In genomic region chr2:119429225-119430000, GRCh38 we compare ENCODE assay signal across 15 cellular contexts. TPM values are rescaled to one million over a fixed set of nuclear protein-coding genes. Genes with fewer than 3 reads are reported as not detected.
DNase-seq lines count a peak whose midpoint lies in the region; ATAC-seq and TF ChIP-seq lines count a peak whose summit lies in the region.
"Had no signal": no experiment of that assay in that cellular context is flagged by ENCODE, and none has a peak within 500 bp of the region (broad histone marks: within the 10 kb centered on the region; RNA-seq: fewer than 3 reads in every experiment).

No MANE protein-coding gene starts in this region.

- no peak for TF ChIP-seq EP300 in upper lobe of left lung (IDR thresholded peaks at IDR 0.05)

- WGBS in right cardiac atrium = 74% methylated on average over 10 of the region's 10 CpGs
- WGBS in right lobe of liver (ENCODE audit: insufficient coverage, low coverage, low lambda C conversion rate, missing lambda C conversion rate) = 53% methylated on average over 8 of the region's 10 CpGs
- 73 to 74% methylated on average over 10 of the region's 10 CpGs for WGBS in upper lobe of left lung, 2 donors

- no peaks in the 10 kb centered on the region for H3K27me3 ChIP-seq in right cardiac atrium (ENCODE audit: control insufficient read depth, insufficient read depth)
- no peaks in the 10 kb centered on the region for H3K27me3 ChIP-seq in colonic mucosa
- H3K27me3 ChIP-seq in right lobe of liver = no peaks in the 10 kb centered on the region
- H3K27me3 ChIP-seq in upper lobe of left lung = no peaks in the 10 kb centered on the region

- peak overlapping the region in 1 of 2 donors; percentile 51 for H3K9ac ChIP-seq in colonic mucosa (ENCODE audit: low read depth in 2 of 2, low read length in 2 of 2)

- no peak for TF ChIP-seq CTCF in colonic mucosa (IDR thresholded peaks at IDR 0.05)
- TF ChIP-seq CTCF in right lobe of liver (IDR thresholded peaks at IDR 0.05) = no peak
- TF ChIP-seq CTCF in upper lobe of left lung (IDR thresholded peaks at IDR 0.05) = no peak

- intact Hi-C loops in Right ventricle myocardium inferior (cut with DNase I) (no loop called here), right cardiac atrium (cut with DNase I) (no loop called here), colonic mucosa (cut with DNase I) (no loop called here), right lobe of liver (cut with DNase I) (no loop called here)

- H3K36me3 ChIP-seq in colonic mucosa (no peaks in the 10 kb centered on the region), right lobe of liver (no peaks in the 10 kb centered on the region), upper lobe of left lung (no peaks in the 10 kb centered on the region)

- DNase-seq in Right ventricle myocardium inferior (ENCODE audit: missing footprints) (no peak), right cardiac atrium (no peak), colonic mucosa (no peak), right lobe of liver (no peak), upper lobe of left lung (no peak), T-helper 9 cell (no peak), NCI-H345 treated with DMSO at 0.1 percent for 48 hours (lab: John Stamatoyannopoulos, UW; ENCODE audit: unreplicated experiment) (no peak)
- DNase-seq: activated CD4-positive, alpha-beta T cell treated with anti-CD3 and anti-CD28 coated beads for 48 hours; activated naive CD4-positive, alpha-beta T cell treated with Interleukin-2 at 50 U/mL for 16 hours; cortex of kidney; HCEC 1CT had no signal

- H3K4me1 ChIP-seq in right cardiac atrium (ENCODE audit: control insufficient read depth, insufficient read depth, low read length) (peaks cover 22% of the 10 kb centered on the region), colonic mucosa (peaks cover 3% of the 10 kb centered on the region), right lobe of liver (peaks cover 2 to 57% (median 26%) of the 10 kb centered on the region in 4 donors), upper lobe of left lung (peaks cover 64 to 87% (median 80%) of the 10 kb centered on the region in 4 donors)

- ATAC-seq in Right ventricle myocardium inferior (peak; percentile 18), right cardiac atrium (no peak), right lobe of liver (no peak), upper lobe of left lung (ENCODE audit: low FRiP score in 2 of 2) (peak in 1 of 2 donors; percentile 25), GM19023 (IDR thresholded peaks at IDR 0.05; ENCODE audit: unreplicated experiment) (no peak)
- ATAC-seq: stimulated activated effector memory CD8-positive, alpha-beta T cell treated with anti-CD3 and anti-CD28 coated beads, Interleukin-12 subunit alpha, Interleukin-12 subunit beta, amount 100 ng/mL, for 72 hours had no signal

- TF ChIP-seq POLR2A in right lobe of liver (IDR thresholded peaks at IDR 0.05) = peak; percentile 13
- TF ChIP-seq POLR2A in upper lobe of left lung (IDR thresholded peaks at IDR 0.05) = peak in 1 of 4 donors; percentile 42

- no peak overlapping the region for H3K27ac ChIP-seq in right cardiac atrium (ENCODE audit: low read length)
- H3K27ac ChIP-seq in colonic mucosa = peak overlapping the region; percentile 25
- H3K27ac ChIP-seq in right lobe of liver = peak overlapping the region; percentile 96 to 98 (median 98)
- peak overlapping the region; percentile 38 to 90 (median 89) for H3K27ac ChIP-seq in upper lobe of left lung

- H3K9me3 ChIP-seq in right cardiac atrium (ENCODE audit: control insufficient read depth, low read length) = no peaks in the 10 kb centered on the region
- no peaks in the 10 kb centered on the region for H3K9me3 ChIP-seq in colonic mucosa
- H3K9me3 ChIP-seq in right lobe of liver = no peaks in the 10 kb centered on the region
- H3K9me3 ChIP-seq in upper lobe of left lung = no peaks in the 10 kb centered on the region

- H3K4me3 ChIP-seq in right cardiac atrium (ENCODE audit: low read length) (no peak overlapping the region), colonic mucosa (no peak overlapping the region), right lobe of liver (no peak overlapping the region), upper lobe of left lung (no peak overlapping the region)

RNA-seq across cellular contexts. Expression of gene TMEM37, which starts 2.2 kb away (rescaled TPM):
- total RNA-seq in Right ventricle myocardium inferior (4.5 TPM), right cardiac atrium (1 to 10 TPM; 4.7 to 9.6 (median 7.5) TPM), colonic mucosa (10 to 100 TPM; 24.3 to 52.1 TPM), right lobe of liver (10 to 100 TPM; 37.3 to 96.6 (median 73.5) TPM), upper lobe of left lung (10 to 100 TPM in 5 of 6 donors, 1 to 10 TPM in 1; 9.3 to 28.5 (median 14.5) TPM)
- 8.2 TPM for polyA plus RNA-seq in right cardiac atrium
- total RNA-seq: LHCN-M2, myocyte had no signal
